ENCODE assay signal across 29 cellular contexts in genomic region chr15:27433604-27434003, GRCh38.
"Had no signal": no experiment of that assay in that cellular context is flagged by ENCODE, and none has a peak within 500 bp of the region (broad histone marks: within the 10 kb centered on the region; RNA-seq: fewer than 3 reads in every experiment).

No MANE protein-coding gene starts in this region.

- H3K27me3 ChIP-seq: stomach, suprapubic skin, testis, thyroid gland, tibial artery, tibial nerve, transverse colon, upper lobe of left lung, upper lobe of right lung, uterus, vagina had no signal

- H3K27me3 Mint-ChIP-seq: stimulated activated memory B cell treated with anti-CD40 and anti-IgM and Interleukin-4, amounts not matched to agents 10 μg/mL and 1 μg/mL and 100 μg/mL, for 72 hours; stimulated activated naive B cell treated with anti-CD40 and anti-IgM and Interleukin-4, amounts not matched to agents 10 μg/mL and 1 μg/mL and 100 μg/mL, for 72 hours; stimulated activated naive CD8-positive, alpha-beta T cell treated with anti-CD3 and anti-CD28 coated beads, Interleukin-15, amount 100 ng/mL, for 72 hours; stimulated activated naive CD8-positive, alpha-beta T cell treated with anti-CD3 and anti-CD28 coated beads, Interleukin-15, Interleukin-2, amounts not matched to agents 100 ng/mL and 50 ng/mL, for 24 hours; type B pancreatic cell had no signal

- H3K4me1 ChIP-seq: stomach, suprapubic skin, testis, thyroid gland, tibial artery, tibial nerve, transverse colon, upper lobe of left lung, upper lobe of right lung, uterus, vagina had no signal

- H3K4me3 ChIP-seq: stomach, suprapubic skin, testis, thoracic aorta, thyroid gland, tibial artery, tibial nerve, transverse colon, upper lobe of left lung, upper lobe of right lung, uterus, vagina had no signal

- H3K27ac Mint-ChIP-seq: stimulated activated effector memory CD8-positive, alpha-beta T cell treated with anti-CD3 and anti-CD28 coated beads, Interleukin-12 subunit alpha, Interleukin-12 subunit beta, amount 100 ng/mL, for 72 hours; stimulated activated memory B cell treated with anti-CD40 and anti-IgM and Interleukin-4, amounts not matched to agents 10 μg/mL and 1 μg/mL and 100 μg/mL, for 72 hours; stimulated activated naive B cell treated with anti-CD40 and anti-IgM and Interleukin-4, amounts not matched to agents 10 μg/mL and 1 μg/mL and 100 μg/mL, for 72 hours; stimulated activated naive CD8-positive, alpha-beta T cell treated with anti-CD3 and anti-CD28 coated beads, Interleukin-15, amount 100 ng/mL, for 72 hours; stimulated activated naive CD8-positive, alpha-beta T cell treated with anti-CD3 and anti-CD28 coated beads, Interleukin-15, Interleukin-2, amounts not matched to agents 100 ng/mL and 50 ng/mL, for 24 hours; type B pancreatic cell had no signal

- H3K36me3 ChIP-seq: stomach, suprapubic skin, thoracic aorta, thyroid gland, tibial artery, tibial nerve, transverse colon, upper lobe of left lung, upper lobe of right lung, uterus, vagina had no signal

- H3K4me1 Mint-ChIP-seq: stimulated activated effector memory CD8-positive, alpha-beta T cell treated with anti-CD3 and anti-CD28 coated beads, Interleukin-12 subunit alpha, Interleukin-12 subunit beta, amount 100 ng/mL, for 72 hours; stimulated activated memory B cell treated with anti-CD40 and anti-IgM and Interleukin-4, amounts not matched to agents 10 μg/mL and 1 μg/mL and 100 μg/mL, for 72 hours; stimulated activated naive B cell treated with anti-CD40 and anti-IgM and Interleukin-4, amounts not matched to agents 10 μg/mL and 1 μg/mL and 100 μg/mL, for 72 hours; stimulated activated naive CD8-positive, alpha-beta T cell treated with anti-CD3 and anti-CD28 coated beads, Interleukin-15, amount 100 ng/mL, for 72 hours had no signal

- H3K27ac ChIP-seq: stomach, suprapubic skin, testis, thoracic aorta, thyroid gland, tibial artery, tibial nerve, transverse colon, upper lobe of left lung, upper lobe of right lung, uterus, vagina had no signal

- H3K9me3 ChIP-seq: suprapubic skin, testis, thoracic aorta, thyroid gland, upper lobe of left lung, upper lobe of right lung, vagina had no signal

- ATAC-seq: stimulated activated effector memory CD8-positive, alpha-beta T cell treated with anti-CD3 and anti-CD28 coated beads, Interleukin-12 subunit alpha, Interleukin-12 subunit beta, amount 100 ng/mL, for 72 hours; stimulated activated memory B cell treated with anti-CD40 and anti-IgM and Interleukin-4, amounts not matched to agents 10 μg/mL and 1 μg/mL and 100 μg/mL, for 72 hours; stimulated activated naive B cell treated with anti-CD40 and anti-IgM and Interleukin-4, amounts not matched to agents 10 μg/mL and 1 μg/mL and 100 μg/mL, for 72 hours; stimulated activated naive CD8-positive, alpha-beta T cell treated with anti-CD3 and anti-CD28 coated beads, Interleukin-15, amount 100 ng/mL, for 72 hours; stimulated activated naive CD8-positive, alpha-beta T cell treated with anti-CD3 and anti-CD28 coated beads, Interleukin-15, Interleukin-2, amounts not matched to agents 100 U/mL and 50 U/mL, for 24 hours; upper lobe of right lung had no signal

- H3K4me3 Mint-ChIP-seq: stimulated activated effector memory CD8-positive, alpha-beta T cell treated with anti-CD3 and anti-CD28 coated beads, Interleukin-12 subunit alpha, Interleukin-12 subunit beta, amount 100 ng/mL, for 72 hours; stimulated activated memory B cell treated with anti-CD40 and anti-IgM and Interleukin-4, amounts not matched to agents 10 μg/mL and 1 μg/mL and 100 μg/mL, for 72 hours; stimulated activated naive B cell treated with anti-CD40 and anti-IgM and Interleukin-4, amounts not matched to agents 10 μg/mL and 1 μg/mL and 100 μg/mL, for 72 hours; stimulated activated naive CD8-positive, alpha-beta T cell treated with anti-CD3 and anti-CD28 coated beads, Interleukin-15, amount 100 ng/mL, for 72 hours; stimulated activated naive CD8-positive, alpha-beta T cell treated with anti-CD3 and anti-CD28 coated beads, Interleukin-15, Interleukin-2, amounts not matched to agents 100 ng/mL and 50 ng/mL, for 24 hours; type B pancreatic cell had no signal

- FAIRE-seq: urothelium cell line had no signal

- H3K36me3 Mint-ChIP-seq: stimulated activated effector memory CD8-positive, alpha-beta T cell treated with anti-CD3 and anti-CD28 coated beads, Interleukin-12 subunit alpha, Interleukin-12 subunit beta, amount 100 ng/mL, for 72 hours; stimulated activated memory B cell treated with anti-CD40 and anti-IgM and Interleukin-4, amounts not matched to agents 10 μg/mL and 1 μg/mL and 100 μg/mL, for 72 hours; stimulated activated naive B cell treated with anti-CD40 and anti-IgM and Interleukin-4, amounts not matched to agents 10 μg/mL and 1 μg/mL and 100 μg/mL, for 72 hours; type B pancreatic cell had no signal

- DNase-seq: stimulated activated CD4-positive, alpha-beta T cell treated with anti-CD3 and anti-CD28 coated beads, Interleukin-2, amount 100 ng/mL, for 48 hours; stimulated activated CD4-positive, alpha-beta T cell treated with anti-CD3 and anti-CD28 coated beads, Interleukin-4, amount 100 ng/mL, for 1 hour; stimulated activated CD4-positive, alpha-beta T cell treated with anti-CD3 and anti-CD28 coated beads, Interleukin-4, amount 100 ng/mL, for 24 hours; stimulated activated CD4-positive, alpha-beta T cell treated with anti-CD3 and anti-CD28 coated beads, Interleukin-4, amount 100 ng/mL, for 4 hours; stimulated activated CD8-positive, alpha-beta memory T cell treated with anti-CD3 and anti-CD28 coated beads, Interleukin-4, amount 100 ng/mL, for 48 hours; stimulated activated naive B cell treated with anti-CD40 and anti-IgM and Interleukin-4, amounts not matched to agents 10 μg/mL and 1 μg/mL and 100 μg/mL, for 72 hours; stimulated activated naive CD4-positive, alpha-beta T cell; stimulated activated naive CD4-positive, alpha-beta T cell treated with Interleukin-2 at 50 U/mL for 16 hours; stimulated activated naive CD8-positive, alpha-beta T cell treated with anti-CD3 and anti-CD28 coated beads, Interleukin-15, amount 100 ng/mL, for 72 hours; stimulated activated naive CD8-positive, alpha-beta T cell treated with anti-CD3 and anti-CD28 coated beads, Interleukin-15, Interleukin-2, amounts not matched to agents 100 U/mL and 50 U/mL, for 24 hours; stomach; substantia nigra; testis; thyroid gland; tibial artery; transverse colon; trophoblast cell; upper lobe of left lung; upper lobe of right lung; uterus had no signal
